ENCODE assay signal across 12 cellular contexts in the genomic region with DNA sequence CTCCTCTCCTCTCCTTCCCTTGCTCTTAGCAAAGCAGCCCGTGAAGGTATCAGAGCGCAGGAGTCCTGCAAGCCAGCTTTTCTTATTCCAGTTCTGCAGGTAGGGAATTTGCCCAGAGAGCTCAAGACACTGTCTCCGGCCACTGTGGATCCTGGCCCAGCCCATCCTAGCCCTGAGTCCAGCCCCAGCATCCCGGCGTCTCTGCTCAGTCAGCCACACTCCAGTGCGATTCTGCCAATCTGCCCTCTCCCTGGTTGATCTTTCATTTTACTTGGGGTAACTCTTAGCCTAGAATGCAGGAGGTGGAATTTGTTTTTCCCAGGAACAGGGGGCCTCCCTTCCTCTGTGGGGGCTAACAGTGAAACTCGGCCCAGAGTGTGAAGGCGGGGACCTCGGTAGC.
DNase-seq lines count a peak whose midpoint lies in the region; ATAC-seq and TF ChIP-seq lines count a peak whose summit lies in the region.
"Had no signal": no experiment of that assay in that cellular context is flagged by ENCODE, and none has a peak within 500 bp of the region (broad histone marks: within the 10 kb centered on the region; RNA-seq: fewer than 3 reads in every experiment).

No MANE protein-coding gene starts in this region.

- H3K4me2 ChIP-seq in skeletal muscle satellite cell (ENCODE audit: low read length): peak overlapping the region; percentile 42

- peak overlapping the region; percentile 92 for H3K27ac Mint-ChIP-seq in Caco-2 (ENCODE audit: unreplicated experiment)
- H3K27ac Mint-ChIP-seq in chondrocyte (ENCODE audit: unreplicated experiment): no peak overlapping the region

- no peak overlapping the region for H3K4me3 ChIP-seq in Caco-2 (ENCODE audit: low read depth, low read length)
- no peak overlapping the region for H3K4me3 ChIP-seq in iPS-18a (ENCODE audit: low read length)
- H3K4me3 ChIP-seq in skeletal muscle satellite cell (ENCODE audit: low read length): no peak overlapping the region

- H3K9me3 Mint-ChIP-seq in Caco-2 (ENCODE audit: unreplicated experiment): no peaks in the 10 kb centered on the region
- H3K9me3 Mint-ChIP-seq in chondrocyte (ENCODE audit: low read depth): no peaks in the 10 kb centered on the region

- no peaks in the 10 kb centered on the region for H3K27me3 ChIP-seq in Caco-2 (replicated peaks; ENCODE audit: control insufficient read depth, insufficient read depth, low read length)
- H3K27me3 ChIP-seq in iPS-18a (ENCODE audit: control insufficient read depth, insufficient read depth, low read length): peaks cover 13% of the 10 kb centered on the region
- H3K27me3 ChIP-seq in skeletal muscle satellite cell (ENCODE audit: control insufficient read depth, insufficient read depth, low read length): no peaks in the 10 kb centered on the region

- TF ChIP-seq CTCF in Caco-2 (IDR thresholded peaks at IDR 0.05; ENCODE audit: insufficient read depth in 1 of 2, low read depth in 1 of 2, low read length in 1 of 2, severe bottlenecking in 1 of 2, unreplicated experiment in 1 of 2) (no peak), RWPE1 (conservative IDR thresholded peaks at IDR 0.05; ENCODE audit: low read depth) (no peak), chondrocyte (IDR thresholded peaks at IDR 0.05) (no peak)

- H3K4me1 Mint-ChIP-seq in Caco-2 (ENCODE audit: low read depth, unreplicated experiment): peaks cover 12% of the 10 kb centered on the region
- H3K4me1 Mint-ChIP-seq in chondrocyte (ENCODE audit: low read depth): peaks cover 4% of the 10 kb centered on the region

- H3K36me3 Mint-ChIP-seq in Caco-2 (ENCODE audit: insufficient read depth, unreplicated experiment): no peaks in the 10 kb centered on the region
- peaks cover 4% of the 10 kb centered on the region for H3K36me3 Mint-ChIP-seq in chondrocyte (ENCODE audit: low read depth)

- DNase-seq in Caco-2 (peak in 1 of 2 experiments; percentile 39), RWPE1 (ENCODE audit: low spot score) (no peak), T-helper 1 cell (no peak), globus pallidus (ENCODE audit: low spot score) (no peak), chondrocyte (ENCODE audit: low spot score) (no peak)
- DNase-seq: amniotic stem cell, NCI-H510A, SIG-M5 had no signal

- H3K9ac ChIP-seq in iPS-18a (ENCODE audit: low read length): peak overlapping the region; percentile 30
- H3K9ac ChIP-seq in skeletal muscle satellite cell (ENCODE audit: low read depth, low read length): peak overlapping the region; percentile 57

- intact Hi-C loops in Caco-2 (cut with micrococcal nuclease; ENCODE audit: unreplicated experiment): loop anchor here (2.0 to 5.0 kb wide), 4 partner anchors 36 to 176 kb away; partner anchors contain the start of gene GSE1

- H3K4me3 Mint-ChIP-seq in Caco-2 (ENCODE audit: unreplicated experiment) (no peak overlapping the region), chondrocyte (ENCODE audit: unreplicated experiment) (no peak overlapping the region)

- H3K4me1 ChIP-seq in Caco-2: peaks cover 43% of the 10 kb centered on the region
- peaks cover 29% of the 10 kb centered on the region for H3K4me1 ChIP-seq in iPS-18a (ENCODE audit: control insufficient read depth, low read depth, low read length)
- H3K4me1 ChIP-seq in skeletal muscle satellite cell (ENCODE audit: control insufficient read depth, insufficient read depth, low read length): peaks cover 17% of the 10 kb centered on the region

- H3K9me3 ChIP-seq in Caco-2 (no peaks in the 10 kb centered on the region), iPS-18a (ENCODE audit: control insufficient read depth, low read depth, low read length) (no peaks in the 10 kb centered on the region), skeletal muscle satellite cell (replicated peaks; ENCODE audit: low read length) (no peaks in the 10 kb centered on the region)

- H3K27ac ChIP-seq in RWPE1 (peak overlapping the region; percentile 10; the same call in 1 of the 2 replicates), iPS-18a (ENCODE audit: low read length) (no peak overlapping the region)
- H3K27ac ChIP-seq: HL-60 had no signal

- no peaks in the 10 kb centered on the region for H3K36me3 ChIP-seq in Caco-2 (ENCODE audit: control insufficient read depth, insufficient read depth, low read length)
- no peaks in the 10 kb centered on the region for H3K36me3 ChIP-seq in iPS-18a (ENCODE audit: control insufficient read depth, low read depth, low read length)
- H3K36me3 ChIP-seq in skeletal muscle satellite cell (ENCODE audit: insufficient read depth, low read length): no peaks in the 10 kb centered on the region

- CTCF ChIA-PET in Caco-2 (lab: Charles Lee) (interaction anchor here (0.6 to 3.4 kb wide), 20 partner anchors 8 to 321 kb away, joined by 3 to 59 read pairs (median 6); no protein-coding TSS in a partner anchor), RWPE1 (lab: Yijun Ruan, JAX) (interaction anchor here (0.6 to 1.1 kb wide), 2 partner anchors 16 to 35 kb away, joined by 3 read pairs; no protein-coding TSS in a partner anchor)

- BruUV-seq in Caco-2 (replicated peaks; lab: Mats Ljungman, UMichigan): no TSS peak

- no peaks in the 10 kb centered on the region for H3K27me3 Mint-ChIP-seq in Caco-2 (ENCODE audit: insufficient read depth, unreplicated experiment)
- H3K27me3 Mint-ChIP-seq in chondrocyte (ENCODE audit: low read depth): peaks cover 3% of the 10 kb centered on the region

- POLR2A ChIA-PET in Caco-2 (lab: Charles Lee) (interaction anchor here (0.6 to 2.1 kb wide), 9 partner anchors 12 to 175 kb away, joined by 3 to 25 read pairs (median 5); no protein-coding TSS in a partner anchor), RWPE1 (lab: Yijun Ruan, JAX; ENCODE audit: low non-redundant PET) (interaction anchor here (0.6 kb wide), 1 partner anchor 115 kb away, joined by 3 read pairs; no protein-coding TSS in a partner anchor)

- no peak for ATAC-seq in HG03354 (IDR thresholded peaks at IDR 0.05; ENCODE audit: poor library complexity, severe bottlenecking, unreplicated experiment)
